Comparison of ENCODE assay signal across 9 cellular contexts in the genomic region with DNA sequence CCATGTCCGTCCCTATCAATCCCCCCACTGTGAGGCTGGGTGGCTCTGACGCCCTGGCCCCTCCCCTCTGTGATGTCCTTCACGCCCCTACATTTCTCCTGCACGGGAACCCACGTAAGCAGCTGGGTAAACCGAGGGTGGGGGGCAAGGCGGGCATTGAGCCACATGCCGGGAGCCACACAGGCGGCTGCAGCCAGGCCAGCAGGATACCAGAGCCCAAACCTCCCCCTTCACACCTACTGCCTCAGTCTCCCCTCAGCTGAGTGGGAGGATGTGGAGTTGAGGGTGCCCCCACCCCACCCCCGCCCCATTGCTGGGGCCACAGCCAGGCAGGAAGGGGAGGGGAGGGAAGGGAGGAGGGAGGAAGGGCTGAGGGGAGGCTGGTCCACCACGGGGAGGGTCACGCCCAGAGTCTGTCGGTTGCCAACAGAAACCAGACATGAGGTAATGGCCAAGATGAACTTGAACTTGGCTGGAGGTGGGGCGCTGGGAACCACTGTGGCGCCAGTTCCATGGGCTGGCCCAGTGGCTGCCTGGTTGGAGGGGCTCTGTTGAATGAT. TPM values are rescaled to one million over a fixed set of nuclear protein-coding genes. Genes with fewer than 3 reads are reported as not detected.
DNase-seq lines count a peak whose midpoint lies in the region; ATAC-seq and TF ChIP-seq lines count a peak whose summit lies in the region.
"Had no signal": no experiment of that assay in that cellular context is flagged by ENCODE, and none has a peak within 500 bp of the region (broad histone marks: within the 10 kb centered on the region; RNA-seq: fewer than 3 reads in every experiment).

No MANE protein-coding gene starts in this region.

- DNase-seq in BJ (ENCODE audit: low read depth) (peak; percentile 63), RWPE2 (ENCODE audit: low spot score) (no peak), globus pallidus (ENCODE audit: low spot score) (peak; percentile 79), nucleus accumbens (lab: John Stamatoyannopoulos, UW) (peak in 49 of 56 donors; percentile 8 to 76 (median 49)), BE2C (no peak), NCI-H1092 (lab: John Stamatoyannopoulos, UW) (no peak)
- DNase-seq: activated B cell treated with CpG ODN at 0.5 μM for 24 hours had no signal

- CTCF ChIA-PET in BJ (lab: Yijun Ruan, JAX): interaction anchor here (0.6 to 1.3 kb wide), 5 partner anchors 10 to 536 kb away, joined by 3 to 5 read pairs (median 4); no protein-coding TSS in a partner anchor

- H3K4me3 ChIP-seq in BJ (ENCODE audit: low read depth, low read length) (no peak overlapping the region), RWPE2 (ENCODE audit: severe bottlenecking) (no peak overlapping the region), BE2C (ENCODE audit: low read depth, low read length) (no peak overlapping the region)

- no peaks in the 10 kb centered on the region for H3K4me1 ChIP-seq in RWPE2 (ENCODE audit: insufficient read depth, poor library complexity, severe bottlenecking)
- peaks cover 4% of the 10 kb centered on the region for H3K4me1 ChIP-seq in BE2C

- H3K9me3 ChIP-seq in RWPE2 (ENCODE audit: severe bottlenecking): no peaks in the 10 kb centered on the region
- no peaks in the 10 kb centered on the region for H3K9me3 ChIP-seq in BE2C

- no peak overlapping the region for H3K27ac ChIP-seq in RWPE2 (ENCODE audit: poor library complexity, severe bottlenecking)

- H3K36me3 ChIP-seq in BJ (ENCODE audit: control insufficient read depth, insufficient read depth, low read length): peaks cover 38% of the 10 kb centered on the region
- H3K36me3 ChIP-seq in RWPE2 (ENCODE audit: low read depth): peaks cover 43% of the 10 kb centered on the region
- peaks cover 40% of the 10 kb centered on the region for H3K36me3 ChIP-seq in BE2C

- ATAC-seq in RWPE2 (ENCODE audit: low read depth): peak; percentile 37; the same call in 1 of the 3 replicates
- ATAC-seq in HG02973 (IDR thresholded peaks at IDR 0.05; ENCODE audit: unreplicated experiment): no peak
- ATAC-seq in HG03442 (IDR thresholded peaks at IDR 0.05; ENCODE audit: unreplicated experiment): no peak

- TF ChIP-seq CTCF in BJ (IDR thresholded peaks at IDR 0.05; ENCODE audit: insufficient read depth, low read depth, low read length) (no peak), RWPE2 (IDR thresholded peaks at IDR 0.05; ENCODE audit: poor library complexity, severe bottlenecking) (no peak), BE2C (IDR thresholded peaks at IDR 0.05; ENCODE audit: low read depth, low read length) (no peak)

- POLR2A ChIA-PET in BJ (lab: Charles Lee): no interaction called here

- no peaks in the 10 kb centered on the region for H3K27me3 ChIP-seq in BJ (ENCODE audit: control insufficient read depth, insufficient read depth, low read length)
- no peaks in the 10 kb centered on the region for H3K27me3 ChIP-seq in RWPE2 (ENCODE audit: insufficient read depth, poor library complexity, severe bottlenecking)
- H3K27me3 ChIP-seq in BE2C: no peaks in the 10 kb centered on the region

RNA-seq across cellular contexts. Expression of a gene that starts 20.9 kb away (rescaled TPM):
- 0.12 and 0.20 TPM in 2 replicates for polyA plus RNA-seq in BJ (2011; rRNA removed)
- 0.33 and 0.62 TPM in 2 replicates for polyA minus RNA-seq in BJ (2011; rRNA and poly(A)+ RNA removed)
- not detected for polyA plus RNA-seq in BE2C (2012; ENCODE audit: insufficient read depth, insufficient read length, low read depth)

RNA-seq across cellular contexts. Expression of a gene that starts 23.8 kb away (rescaled TPM):
- not detected in 2 replicates for polyA plus RNA-seq in BJ (2011; rRNA removed)
- not detected in 2 replicates for polyA minus RNA-seq in BJ (2011; rRNA and poly(A)+ RNA removed)
- not detected for polyA plus RNA-seq in BE2C (2012; ENCODE audit: insufficient read depth, insufficient read length, low read depth)

RNA-seq across cellular contexts. Expression of a gene that starts 41.1 kb away (rescaled TPM):
- polyA plus RNA-seq in BJ (2011; rRNA removed): 3.9 and 8.3 TPM in 2 replicates
- polyA minus RNA-seq in BJ (2011; rRNA and poly(A)+ RNA removed): 1.4 and 2.2 TPM in 2 replicates
- polyA plus RNA-seq in BE2C (2012; ENCODE audit: insufficient read depth, insufficient read length, low read depth): 76.3 TPM

RNA-seq across cellular contexts. Expression of a gene that starts 46.7 kb away (rescaled TPM):
- 20.4 and 52.3 TPM in 2 replicates for polyA plus RNA-seq in BJ (2011; rRNA removed)
- polyA minus RNA-seq in BJ (2011; rRNA and poly(A)+ RNA removed): 30.6 and 36.3 TPM in 2 replicates
- polyA plus RNA-seq in BE2C (2012; ENCODE audit: insufficient read depth, insufficient read length, low read depth): 79.6 TPM

Comparison
In these comparisons a context has a peak if more than half of its experiments do, and no peak if none do; other contexts are left out.
1. DNase-seq: peak in BJ (single experiment), globus pallidus (single experiment) and nucleus accumbens (49 of 56); none in RWPE2 (single experiment), BE2C (single experiment) and NCI-H1092 (single experiment).